ENCODE assay signal across 25 cellular contexts in the genomic region with DNA sequence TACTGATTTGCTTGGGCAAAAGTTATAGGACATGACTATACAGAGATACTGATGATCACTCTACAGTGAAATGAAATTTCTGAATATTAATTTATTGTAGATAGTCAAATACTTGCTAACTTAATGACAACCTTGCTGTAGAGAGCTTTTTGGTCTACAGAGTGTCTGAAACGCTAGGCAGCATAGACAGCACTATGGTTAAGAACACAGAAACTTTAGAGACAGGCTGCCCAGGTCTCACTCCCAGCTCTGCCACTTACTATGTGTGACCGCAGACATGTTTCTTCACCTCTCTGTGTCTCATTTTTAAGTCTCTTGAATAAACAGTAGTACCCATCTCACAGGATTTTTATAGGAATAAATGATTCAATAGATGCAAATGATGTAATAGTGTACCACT.
"Had no signal": no experiment of that assay in that cellular context is flagged by ENCODE, and none has a peak within 500 bp of the region (broad histone marks: within the 10 kb centered on the region; RNA-seq: fewer than 3 reads in every experiment).

No MANE protein-coding gene starts in this region.

- H3K9me3 Mint-ChIP-seq: dendritic cell treated with granulocyte-macrophage colony-stimulating factor and Interleukin-4, amounts not matched to agents 40 ng/mL and 50 ng/mL, for 4 days; immature natural killer cell; naive B cell; nephron; type B pancreatic cell had no signal

- FAIRE-seq: colon, keratinocyte, pancreas, urothelium cell line had no signal

- H3K4me1 ChIP-seq: esophagus squamous epithelium, pancreas, thyroid gland had no signal

- H3K36me3 ChIP-seq: esophagus squamous epithelium, pancreas, spleen, stomach, thyroid gland had no signal

- H3K36me3 Mint-ChIP-seq: immature natural killer cell, naive B cell, type B pancreatic cell had no signal

- H3K4me3 Mint-ChIP-seq: dendritic cell treated with granulocyte-macrophage colony-stimulating factor and Interleukin-4, amounts not matched to agents 40 ng/mL and 50 ng/mL, for 4 days; immature natural killer cell; nephron; type B pancreatic cell had no signal

- H3K27me3 ChIP-seq: esophagus squamous epithelium, pancreas, spleen, stomach, thyroid gland had no signal

- ATAC-seq: left cardiac atrium, left ventricle myocardium superior, pancreas, sciatic nerve had no signal

- H3K27me3 Mint-ChIP-seq: dendritic cell treated with granulocyte-macrophage colony-stimulating factor and Interleukin-4, amounts not matched to agents 40 ng/mL and 50 ng/mL, for 4 days; naive B cell; type B pancreatic cell had no signal

- H3K4me3 ChIP-seq: esophagus squamous epithelium, lung, pancreas, spleen, stomach, thyroid gland had no signal

- H3K27ac ChIP-seq: esophagus squamous epithelium, pancreas, spleen, stomach had no signal

- H3K27ac Mint-ChIP-seq: dendritic cell treated with granulocyte-macrophage colony-stimulating factor and Interleukin-4, amounts not matched to agents 40 ng/mL and 50 ng/mL, for 4 days; immature natural killer cell; nephron; type B pancreatic cell had no signal

- H3K9me3 ChIP-seq: esophagus squamous epithelium, pancreas, spleen, stomach, thyroid gland had no signal

- DNase-seq: esophagus squamous epithelium; foreskin fibroblast; immature natural killer cell; left cardiac atrium; left ventricle myocardium superior; mesenchymal stem cell; naive B cell; occipital lobe; pancreas; spleen; stimulated activated CD4-positive, alpha-beta T cell treated with anti-CD3 and anti-CD28 coated beads, Interleukin-15, amount 100 ng/mL, for 24 hours; stimulated activated CD4-positive, alpha-beta T cell treated with anti-CD3 and anti-CD28 coated beads, Interleukin-1b, Interleukin-23, amount 100 ng/mL, for 48 hours; stimulated activated CD4-positive, alpha-beta T cell treated with anti-CD3 and anti-CD28 coated beads, Interleukin-4, amount 100 ng/mL, for 24 hours; stimulated activated naive CD4-positive, alpha-beta T cell; stomach; substantia nigra; thyroid gland had no signal
